ENCODE assay signal across 1 cellular context in the genomic region with DNA sequence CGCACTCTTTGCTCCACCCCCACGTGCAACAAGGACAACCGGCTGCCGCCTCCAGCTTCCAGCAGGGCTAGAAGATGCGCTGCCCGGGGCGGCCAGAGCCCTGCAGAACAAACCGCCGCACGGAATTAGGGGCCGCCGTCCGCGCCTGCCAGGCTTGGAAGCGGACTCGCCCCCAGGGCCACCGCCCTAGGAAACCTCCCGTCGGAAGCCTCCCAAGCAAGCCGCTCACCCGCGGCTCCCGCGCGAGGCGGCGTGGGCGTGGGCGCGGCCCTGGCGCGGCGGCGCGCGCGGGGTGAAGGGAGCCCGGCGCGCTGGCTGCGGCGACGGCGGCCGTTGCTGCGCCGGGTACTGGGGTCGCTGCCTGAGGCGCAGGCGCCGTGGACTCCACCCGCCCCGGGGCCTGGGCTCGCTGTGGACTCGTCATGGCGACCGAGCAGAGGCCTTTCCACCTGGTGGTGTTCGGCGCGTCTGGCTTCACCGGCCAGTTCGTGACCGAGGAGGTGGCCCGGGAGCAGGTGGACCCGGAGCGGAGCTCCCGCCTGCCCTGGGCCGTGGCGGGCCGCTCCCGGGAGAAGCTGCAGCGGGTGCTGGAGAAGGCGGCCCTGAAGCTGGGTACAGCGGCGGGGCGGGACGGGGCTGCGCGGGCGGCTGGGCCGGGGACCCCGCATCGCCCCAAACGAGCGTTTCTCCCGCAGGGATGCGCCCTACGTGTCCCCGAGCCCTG.
TF ChIP-seq lines count a peak whose summit lies in the region.

A gene with protein sequence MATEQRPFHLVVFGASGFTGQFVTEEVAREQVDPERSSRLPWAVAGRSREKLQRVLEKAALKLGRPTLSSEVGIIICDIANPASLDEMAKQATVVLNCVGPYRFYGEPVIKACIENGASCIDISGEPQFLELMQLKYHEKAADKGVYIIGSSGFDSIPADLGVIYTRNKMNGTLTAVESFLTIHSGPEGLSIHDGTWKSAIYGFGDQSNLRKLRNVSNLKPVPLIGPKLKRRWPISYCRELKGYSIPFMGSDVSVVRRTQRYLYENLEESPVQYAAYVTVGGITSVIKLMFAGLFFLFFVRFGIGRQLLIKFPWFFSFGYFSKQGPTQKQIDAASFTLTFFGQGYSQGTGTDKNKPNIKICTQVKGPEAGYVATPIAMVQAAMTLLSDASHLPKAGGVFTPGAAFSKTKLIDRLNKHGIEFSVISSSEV (plus strand): TSS at position 409 of the 724 bp plus-strand sequence. CDS start 14 bp downstream, at position 423.

TF ChIP-seq in GM12878, 131 proteins besides CTCF, POLR2A, EP300 and RAD21 (continued from another document):
- TF ChIP-seq, protein P1, sequence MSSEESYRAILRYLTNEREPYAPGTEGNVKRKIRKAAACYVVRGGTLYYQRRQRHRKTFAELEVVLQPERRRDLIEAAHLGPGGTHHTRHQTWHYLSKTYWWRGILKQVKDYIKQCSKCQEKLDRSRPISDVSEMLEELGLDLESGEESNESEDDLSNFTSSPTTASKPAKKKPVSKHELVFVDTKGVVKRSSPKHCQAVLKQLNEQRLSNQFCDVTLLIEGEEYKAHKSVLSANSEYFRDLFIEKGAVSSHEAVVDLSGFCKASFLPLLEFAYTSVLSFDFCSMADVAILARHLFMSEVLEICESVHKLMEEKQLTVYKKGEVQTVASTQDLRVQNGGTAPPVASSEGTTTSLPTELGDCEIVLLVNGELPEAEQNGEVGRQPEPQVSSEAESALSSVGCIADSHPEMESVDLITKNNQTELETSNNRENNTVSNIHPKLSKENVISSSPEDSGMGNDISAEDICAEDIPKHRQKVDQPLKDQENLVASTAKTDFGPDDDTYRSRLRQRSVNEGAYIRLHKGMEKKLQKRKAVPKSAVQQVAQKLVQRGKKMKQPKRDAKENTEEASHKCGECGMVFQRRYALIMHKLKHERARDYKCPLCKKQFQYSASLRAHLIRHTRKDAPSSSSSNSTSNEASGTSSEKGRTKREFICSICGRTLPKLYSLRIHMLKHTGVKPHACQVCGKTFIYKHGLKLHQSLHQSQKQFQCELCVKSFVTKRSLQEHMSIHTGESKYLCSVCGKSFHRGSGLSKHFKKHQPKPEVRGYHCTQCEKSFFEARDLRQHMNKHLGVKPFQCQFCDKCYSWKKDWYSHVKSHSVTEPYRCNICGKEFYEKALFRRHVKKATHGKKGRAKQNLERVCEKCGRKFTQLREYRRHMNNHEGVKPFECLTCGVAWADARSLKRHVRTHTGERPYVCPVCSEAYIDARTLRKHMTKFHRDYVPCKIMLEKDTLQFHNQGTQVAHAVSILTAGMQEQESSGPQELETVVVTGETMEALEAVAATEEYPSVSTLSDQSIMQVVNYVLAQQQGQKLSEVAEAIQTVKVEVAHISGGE (CRISPR knock-in tag; IDR thresholded peaks at IDR 0.05), result no peak
- peak; percentile 87 for TF ChIP-seq YY1 (IDR thresholded peaks at IDR 0.05; ENCODE audit: low read depth, low read length)
